8 cellular contexts compared by ENCODE assay signal in genomic region chr5:84383816-84384603, GRCh38. TPM values are rescaled to one million over a fixed set of nuclear protein-coding genes. Genes with fewer than 3 reads are reported as not detected.
DNase-seq lines count a peak whose midpoint lies in the region; ATAC-seq, FAIRE-seq and TF ChIP-seq lines count a peak whose summit lies in the region.

No MANE protein-coding gene starts in this region.

- peaks cover 52% of the 10 kb centered on the region for H3K27me3 Mint-ChIP-seq in nephron (ENCODE audit: low read depth)
- peaks cover 50% of the 10 kb centered on the region for H3K27me3 Mint-ChIP-seq in activated naive CD8-positive, alpha-beta T cell treated with anti-CD3 and anti-CD28 coated beads, Interleukin-2, amount 50 U/mL, for 24 hours

- no peak for FAIRE-seq in RCC 7860 (lab: Jason Lieb, UNC)

- peak overlapping the region; percentile 91 to 94 (median 91) for H3K4me3 Mint-ChIP-seq in nephron
- H3K4me3 Mint-ChIP-seq in activated naive CD8-positive, alpha-beta T cell treated with anti-CD3 and anti-CD28 coated beads, Interleukin-2, amount 50 U/mL, for 24 hours = no peak overlapping the region

- DNase-seq in G401 (ENCODE audit: low spot score) (peak; percentile 46), RCC 7860 (ENCODE audit: low spot score) (peak; percentile 25), fibroblast of mammary gland (ENCODE audit: low read depth) (peak; percentile 41), NOMO-1 treated with DMSO at 0.1 percent for 48 hours (lab: John Stamatoyannopoulos, UW; ENCODE audit: unreplicated experiment) (no peak), MV-4-11 (lab: John Stamatoyannopoulos, UW) (no peak)
- DNase-seq in effector CD4-positive, alpha-beta T cell = no peak
- DNase-seq in activated naive CD8-positive, alpha-beta T cell treated with anti-CD3 and anti-CD28 coated beads, Interleukin-2, amount 50 U/mL, for 24 hours = no peak

- peak overlapping the region; percentile 38 for H3K4me3 ChIP-seq in fibroblast of mammary gland (ENCODE audit: control insufficient read depth, low read depth, low read length)

- TF ChIP-seq CTCF in fibroblast of mammary gland (conservative IDR thresholded peaks at IDR 0.05; ENCODE audit: control insufficient read depth, insufficient read depth, low read depth, low read length) (no peak), nephron (IDR thresholded peaks at IDR 0.05; ENCODE audit: unreplicated experiment in 3 of 3) (no peak)

- H3K36me3 Mint-ChIP-seq in nephron (ENCODE audit: low read depth) = no peaks in the 10 kb centered on the region
- no peaks in the 10 kb centered on the region for H3K36me3 Mint-ChIP-seq in activated naive CD8-positive, alpha-beta T cell treated with anti-CD3 and anti-CD28 coated beads, Interleukin-2, amount 50 U/mL, for 24 hours (ENCODE audit: low read depth)

- in situ Hi-C loops in G401 (cut with HindIII; ENCODE audit: low sequenced_read_pairs) = no loop called here

- ATAC-seq in activated naive CD8-positive, alpha-beta T cell treated with anti-CD3 and anti-CD28 coated beads, Interleukin-2, amount 50 U/mL, for 24 hours = no peak

- H3K4me1 Mint-ChIP-seq in nephron = peaks cover 19% of the 10 kb centered on the region
- H3K4me1 Mint-ChIP-seq in activated naive CD8-positive, alpha-beta T cell treated with anti-CD3 and anti-CD28 coated beads, Interleukin-2, amount 50 U/mL, for 24 hours = no peaks in the 10 kb centered on the region

- H3K27ac Mint-ChIP-seq in nephron = peak overlapping the region; percentile 28 to 96 (median 95)
- no peak overlapping the region for H3K27ac Mint-ChIP-seq in activated naive CD8-positive, alpha-beta T cell treated with anti-CD3 and anti-CD28 coated beads, Interleukin-2, amount 50 U/mL, for 24 hours

- no peaks in the 10 kb centered on the region for H3K9me3 Mint-ChIP-seq in nephron
- H3K9me3 Mint-ChIP-seq in activated naive CD8-positive, alpha-beta T cell treated with anti-CD3 and anti-CD28 coated beads, Interleukin-2, amount 50 U/mL, for 24 hours = no peaks in the 10 kb centered on the region

RNA-seq across cellular contexts. Expression of gene EDIL3, which starts 0.7 kb away (rescaled TPM):
- total RNA-seq in G401 (2014; rRNA removed; shearing (Covaris generic)) = not detected in 2 replicates

Comparison
In these comparisons a context has a peak if more than half of its experiments do, and no peak if none do; other contexts are left out.
1. DNase-seq: peak in G401 (single experiment), RCC 7860 (single experiment) and fibroblast of mammary gland (single experiment); none in effector CD4-positive, alpha-beta T cell (single experiment), activated naive CD8-positive, alpha-beta T cell treated with anti-CD3 and anti-CD28 coated beads, Interleukin-2, amount 50 U/mL, for 24 hours (single experiment), NOMO-1 treated with DMSO at 0.1 percent for 48 hours (single experiment) and MV-4-11 (single experiment).